ENCODE assay signal across 24 cellular contexts in genomic region chr3:3633761-3634160, GRCh38.
"Had no signal": no experiment of that assay in that cellular context is flagged by ENCODE, and none has a peak within 500 bp of the region (broad histone marks: within the 10 kb centered on the region; RNA-seq: fewer than 3 reads in every experiment).

No MANE protein-coding gene starts in this region.

- H3K9me3 ChIP-seq: SJCRH30 had no signal

- H3K27ac ChIP-seq: KMS-11, RWPE1, SJCRH30 had no signal

- H3K4me2 ChIP-seq: KMS-11 had no signal

- H3K9ac ChIP-seq: KMS-11 had no signal

- FAIRE-seq: HTR-8/SVneo, K562 had no signal

- H3K36me3 Mint-ChIP-seq: IgD-negative memory B cell had no signal

- H3K4me1 ChIP-seq: SJCRH30 had no signal

- H3K4me1 Mint-ChIP-seq: IgD-negative memory B cell had no signal

- DNase-seq: Kasumi-1, MV-4-11, NCI-H1048, NCI-H1105, NCI-H1417, NCI-H146, NCI-H1694 treated with DMSO at 0.1 percent for 48 hours, NCI-H1930, NCI-H2081, NCI-H2107, NCI-H2227 treated with DMSO at 0.1 percent for 48 hours, NCI-H446, NCI-H510A, NCI-H524 treated with DMSO at 0.1 percent for 48 hours, NCI-H69, NCI-H774, PC-3, SHP77 treated with DMSO at 0.1 percent for 48 hours, SJCRH30 had no signal

- H3K27me3 Mint-ChIP-seq: IgD-negative memory B cell had no signal

- H3K27me3 ChIP-seq: SJCRH30 had no signal

- H3K27ac Mint-ChIP-seq: IgD-negative memory B cell had no signal

- H3K36me3 ChIP-seq: SJCRH30 had no signal

- H3K4me3 ChIP-seq: K562, SJCRH30 had no signal
